Comparison of ENCODE assay signal across 36 cellular contexts in the genomic region with DNA sequence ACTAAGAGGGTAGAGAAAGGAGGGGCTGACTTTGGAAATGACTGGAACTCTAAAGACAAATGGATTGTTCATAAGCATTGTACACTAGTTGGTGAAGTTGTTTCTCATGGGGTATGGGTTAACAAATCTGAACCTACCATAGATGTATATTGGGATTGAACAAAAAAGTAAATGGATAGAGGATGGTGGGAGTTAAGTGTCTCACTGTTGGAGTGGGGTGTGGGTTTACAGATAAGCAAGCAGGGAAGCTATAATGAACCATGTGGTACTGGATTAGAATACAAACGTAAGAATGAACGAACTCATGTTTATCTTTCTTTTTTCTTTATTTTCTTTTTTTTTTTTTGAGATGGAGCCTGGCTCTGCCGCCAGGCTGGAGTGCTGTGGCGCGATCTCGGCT.
"Had no signal": no experiment of that assay in that cellular context is flagged by ENCODE, and none has a peak within 500 bp of the region (broad histone marks: within the 10 kb centered on the region; RNA-seq: fewer than 3 reads in every experiment).

No MANE protein-coding gene starts in this region.

- H3K27me3 ChIP-seq: MG63 had no signal

- H3K4me3 ChIP-seq: MG63 had no signal

- DNase-seq: Karpas-422, Kasumi-1, MG63, MM.1S, MV-4-11, NCI-H1048, NCI-H1092, NCI-H1092 treated with DMSO at 0.1 percent for 48 hours, NCI-H1105, NCI-H1105 treated with DMSO at 0.1 percent for 48 hours, NCI-H1417, NCI-H1417 treated with DMSO at 0.1 percent for 48 hours, NCI-H1436, NCI-H1436 treated with DMSO at 0.1 percent for 48 hours, NCI-H146, NCI-H1694, NCI-H1694 treated with DMSO at 0.1 percent for 48 hours, NCI-H187, NCI-H187 treated with DMSO at 0.1 percent for 48 hours, NCI-H1930, NCI-H2029, NCI-H2029 treated with DMSO at 0.1 percent for 48 hours, NCI-H2081, NCI-H2081 treated with DMSO at 0.1 percent for 48 hours, NCI-H2107, NCI-H2171, NCI-H2171 treated with DMSO at 0.1 percent for 48 hours, NCI-H2227 treated with DMSO at 0.1 percent for 48 hours, NCI-H226, NCI-H345, NCI-H446, NCI-H446 treated with DMSO at 0.1 percent for 48 hours, NCI-H510A, NCI-H510A treated with DMSO at 0.1 percent for 48 hours, NCI-H524, NCI-H524 treated with DMSO at 0.1 percent for 48 hours had no signal
